Comparison of ENCODE assay signal across 1 cellular context in the genomic region with DNA sequence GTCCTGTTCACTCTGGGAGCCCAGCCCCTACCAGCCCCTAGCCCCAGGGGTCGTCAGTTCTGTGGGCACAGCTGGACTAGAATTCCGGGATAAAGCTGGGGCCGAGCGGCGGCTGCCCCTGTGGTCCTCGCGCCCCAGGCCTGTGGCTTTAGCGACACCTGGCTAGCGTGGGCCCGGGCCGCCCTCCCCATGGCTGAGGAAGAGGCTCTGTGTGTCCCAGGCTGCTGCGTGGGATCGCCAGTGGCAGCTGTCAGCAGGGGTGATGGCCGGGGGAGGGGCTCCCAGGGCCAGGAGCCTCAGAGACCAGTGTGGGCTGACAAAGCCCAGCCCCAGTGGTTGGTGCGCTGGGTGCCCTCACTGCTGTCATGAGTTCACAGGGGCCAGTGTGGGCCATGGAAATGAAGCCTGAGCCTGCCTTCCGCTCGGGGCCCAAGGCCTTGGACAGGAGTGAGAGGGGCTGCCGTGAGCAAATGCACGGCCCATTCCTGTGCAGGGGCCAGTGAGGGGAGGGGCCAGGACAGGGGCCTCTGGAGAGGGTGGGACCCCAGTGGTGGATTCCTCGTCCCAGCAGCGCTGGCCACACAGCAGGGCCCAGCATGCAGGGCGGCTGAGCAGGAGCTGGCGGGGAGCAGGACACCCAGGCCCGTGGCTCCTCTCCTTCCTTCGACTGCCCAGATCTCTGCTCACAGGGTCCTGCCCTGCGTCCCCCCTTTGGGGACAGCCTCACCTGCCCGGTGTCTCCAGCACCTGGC.
TF ChIP-seq lines count a peak whose summit lies in the region.

No MANE protein-coding gene starts in this region.

TF ChIP-seq in HepG2, 621 proteins besides CTCF, POLR2A, EP300 and RAD21:
- no peak for TF ChIP-seq JDP2 (CRISPR knock-in tag; IDR thresholded peaks at IDR 0.05; ENCODE audit: borderline replicate concordance)
- TF ChIP-seq, protein P1, sequence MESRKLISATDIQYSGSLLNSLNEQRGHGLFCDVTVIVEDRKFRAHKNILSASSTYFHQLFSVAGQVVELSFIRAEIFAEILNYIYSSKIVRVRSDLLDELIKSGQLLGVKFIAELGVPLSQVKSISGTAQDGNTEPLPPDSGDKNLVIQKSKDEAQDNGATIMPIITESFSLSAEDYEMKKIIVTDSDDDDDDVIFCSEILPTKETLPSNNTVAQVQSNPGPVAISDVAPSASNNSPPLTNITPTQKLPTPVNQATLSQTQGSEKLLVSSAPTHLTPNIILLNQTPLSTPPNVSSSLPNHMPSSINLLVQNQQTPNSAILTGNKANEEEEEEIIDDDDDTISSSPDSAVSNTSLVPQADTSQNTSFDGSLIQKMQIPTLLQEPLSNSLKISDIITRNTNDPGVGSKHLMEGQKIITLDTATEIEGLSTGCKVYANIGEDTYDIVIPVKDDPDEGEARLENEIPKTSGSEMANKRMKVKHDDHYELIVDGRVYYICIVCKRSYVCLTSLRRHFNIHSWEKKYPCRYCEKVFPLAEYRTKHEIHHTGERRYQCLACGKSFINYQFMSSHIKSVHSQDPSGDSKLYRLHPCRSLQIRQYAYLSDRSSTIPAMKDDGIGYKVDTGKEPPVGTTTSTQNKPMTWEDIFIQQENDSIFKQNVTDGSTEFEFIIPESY (CRISPR knock-in tag; IDR thresholded peaks at IDR 0.05) = peak; percentile 51; the same call in 1 of the 2 replicates
- 0 out of 2 replicates have a peak, but pooled peaks have one; percentile 6 for TF ChIP-seq ZFY (CRISPR knock-in tag; IDR thresholded peaks at IDR 0.05)
- TF ChIP-seq, protein P2, sequence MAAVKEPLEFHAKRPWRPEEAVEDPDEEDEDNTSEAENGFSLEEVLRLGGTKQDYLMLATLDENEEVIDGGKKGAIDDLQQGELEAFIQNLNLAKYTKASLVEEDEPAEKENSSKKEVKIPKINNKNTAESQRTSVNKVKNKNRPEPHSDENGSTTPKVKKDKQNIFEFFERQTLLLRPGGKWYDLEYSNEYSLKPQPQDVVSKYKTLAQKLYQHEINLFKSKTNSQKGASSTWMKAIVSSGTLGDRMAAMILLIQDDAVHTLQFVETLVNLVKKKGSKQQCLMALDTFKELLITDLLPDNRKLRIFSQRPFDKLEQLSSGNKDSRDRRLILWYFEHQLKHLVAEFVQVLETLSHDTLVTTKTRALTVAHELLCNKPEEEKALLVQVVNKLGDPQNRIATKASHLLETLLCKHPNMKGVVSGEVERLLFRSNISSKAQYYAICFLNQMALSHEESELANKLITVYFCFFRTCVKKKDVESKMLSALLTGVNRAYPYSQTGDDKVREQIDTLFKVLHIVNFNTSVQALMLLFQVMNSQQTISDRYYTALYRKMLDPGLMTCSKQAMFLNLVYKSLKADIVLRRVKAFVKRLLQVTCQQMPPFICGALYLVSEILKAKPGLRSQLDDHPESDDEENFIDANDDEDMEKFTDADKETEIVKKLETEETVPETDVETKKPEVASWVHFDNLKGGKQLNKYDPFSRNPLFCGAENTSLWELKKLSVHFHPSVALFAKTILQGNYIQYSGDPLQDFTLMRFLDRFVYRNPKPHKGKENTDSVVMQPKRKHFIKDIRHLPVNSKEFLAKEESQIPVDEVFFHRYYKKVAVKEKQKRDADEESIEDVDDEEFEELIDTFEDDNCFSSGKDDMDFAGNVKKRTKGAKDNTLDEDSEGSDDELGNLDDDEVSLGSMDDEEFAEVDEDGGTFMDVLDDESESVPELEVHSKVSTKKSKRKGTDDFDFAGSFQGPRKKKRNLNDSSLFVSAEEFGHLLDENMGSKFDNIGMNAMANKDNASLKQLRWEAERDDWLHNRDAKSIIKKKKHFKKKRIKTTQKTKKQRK (IDR thresholded peaks at IDR 0.05; ENCODE audit: low read length) = no peak
- no peak for TF ChIP-seq HNRNPH1 (optimal IDR thresholded peaks at IDR 0.05; ENCODE audit: low read depth, low read length)
- TF ChIP-seq ZMAT3 (CRISPR knock-in tag; conservative IDR thresholded peaks at IDR 0.05) = no peak
